In genomic region chr11:98234698-98235097, GRCh38 we compare ENCODE assay signal across 25 cellular contexts.
"Had no signal": no experiment of that assay in that cellular context is flagged by ENCODE, and none has a peak within 500 bp of the region (broad histone marks: within the 10 kb centered on the region; RNA-seq: fewer than 3 reads in every experiment).

No MANE protein-coding gene starts in this region.

- H3K9me3 ChIP-seq: gastrocnemius medialis, left ventricle myocardium inferior, lower lobe of right lung, pancreas, thyroid gland, vagina had no signal

- H3K4me3 ChIP-seq: gastrocnemius medialis, left ventricle myocardium inferior, lower lobe of right lung, pancreas, smooth muscle cell, stomach, thyroid gland, vagina had no signal

- H3K27me3 ChIP-seq: gastrocnemius medialis, neutrophil, pancreas, stomach, thyroid gland, vagina had no signal

- DNase-seq: effector CD8-positive, alpha-beta T cell; endodermal cell; foreskin fibroblast; gastrocnemius medialis; head of caudate nucleus; immature natural killer cell; islet precursor cell; kidney glomerular epithelial cell; left colon; left ventricle myocardium inferior; lower lobe of right lung; natural killer cell; pancreas; stimulated activated CD4-positive, alpha-beta T cell treated with anti-CD3 and anti-CD28 coated beads, Interleukin-12 subunit alpha, Interleukin-12 subunit beta, amount 100 ng/mL, for 4 hours; stimulated activated CD4-positive, alpha-beta T cell treated with anti-CD3 and anti-CD28 coated beads, Interleukin-1b, Interleukin-23, amount 100 ng/mL, for 48 hours; stimulated activated CD4-positive, alpha-beta T cell treated with anti-CD3 and anti-CD28 coated beads, Interleukin-4, amount 100 ng/mL, for 1 hour; stimulated activated CD8-positive, alpha-beta memory T cell treated with anti-CD3 and anti-CD28 coated beads, Interleukin-4, amount 100 ng/mL, for 48 hours; stimulated activated naive CD4-positive, alpha-beta T cell treated with Interleukin-2 at 50 U/mL for 16 hours; stomach; thyroid gland; trophoblast cell had no signal

- H3K27ac ChIP-seq: epithelial cell of prostate, gastrocnemius medialis, left ventricle myocardium inferior, lower lobe of right lung, neutrophil, pancreas, stomach, thyroid gland, vagina had no signal

- H3K4me1 ChIP-seq: gastrocnemius medialis, left ventricle myocardium inferior, lower lobe of right lung, pancreas, stomach, thyroid gland, vagina had no signal

- H3K36me3 ChIP-seq: gastrocnemius medialis, left ventricle myocardium inferior, lower lobe of right lung, neutrophil, pancreas, stomach, thyroid gland, vagina had no signal
